Comparison of ENCODE assay signal across 1 cellular context in the genomic region with DNA sequence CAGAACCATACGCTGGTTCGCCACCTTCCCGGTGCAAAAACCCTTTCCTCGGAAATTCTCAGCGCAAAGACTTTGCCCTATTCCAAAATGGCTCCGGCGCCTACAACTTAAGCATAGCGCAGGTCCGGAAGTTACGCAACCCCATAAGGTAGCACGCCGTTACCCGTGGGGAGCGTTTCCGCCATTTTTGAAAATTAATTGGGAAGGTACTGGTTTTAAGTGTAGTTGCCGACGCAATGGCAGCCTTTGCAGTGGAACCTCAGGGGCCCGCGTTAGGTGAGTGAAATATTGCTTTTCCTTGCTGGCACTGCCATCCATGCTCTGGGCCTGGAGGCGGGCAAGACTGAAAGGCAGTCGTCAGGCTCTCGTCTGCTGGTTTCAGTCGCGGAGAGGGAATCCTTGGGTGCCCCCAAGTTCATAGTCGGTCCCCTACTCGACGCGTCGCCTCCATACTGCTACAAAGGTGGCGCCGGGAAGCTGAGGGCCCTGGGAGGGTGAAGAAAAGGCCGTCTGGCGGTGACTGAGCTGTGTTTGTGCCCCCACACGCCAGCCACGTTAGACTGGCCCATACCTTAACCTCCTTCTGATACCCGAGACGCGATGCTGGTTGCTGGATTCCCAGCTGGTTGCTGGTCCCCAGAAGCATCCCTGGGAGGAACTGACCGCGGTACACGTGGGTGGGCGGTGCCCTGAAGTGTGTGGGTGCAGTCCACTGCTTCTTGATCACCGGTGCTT.
A peak's percentile ranks its signal among the peaks of the same experiment; 100 is the strongest.
TF ChIP-seq lines count a peak whose summit lies in the region.

A gene with protein sequence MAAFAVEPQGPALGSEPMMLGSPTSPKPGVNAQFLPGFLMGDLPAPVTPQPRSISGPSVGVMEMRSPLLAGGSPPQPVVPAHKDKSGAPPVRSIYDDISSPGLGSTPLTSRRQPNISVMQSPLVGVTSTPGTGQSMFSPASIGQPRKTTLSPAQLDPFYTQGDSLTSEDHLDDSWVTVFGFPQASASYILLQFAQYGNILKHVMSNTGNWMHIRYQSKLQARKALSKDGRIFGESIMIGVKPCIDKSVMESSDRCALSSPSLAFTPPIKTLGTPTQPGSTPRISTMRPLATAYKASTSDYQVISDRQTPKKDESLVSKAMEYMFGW (plus strand): TSS at position 222 of the 735 bp plus-strand sequence. CDS start 15 bp downstream, at position 237.

TF ChIP-seq in K562, 482 proteins besides CTCF, POLR2A, EP300 and RAD21 (continued from another document and continues in another):
- peak; percentile 9 for TF ChIP-seq CHD1 (IDR thresholded peaks at IDR 0.05; ENCODE audit: low read length)
- TF ChIP-seq, protein P1, sequence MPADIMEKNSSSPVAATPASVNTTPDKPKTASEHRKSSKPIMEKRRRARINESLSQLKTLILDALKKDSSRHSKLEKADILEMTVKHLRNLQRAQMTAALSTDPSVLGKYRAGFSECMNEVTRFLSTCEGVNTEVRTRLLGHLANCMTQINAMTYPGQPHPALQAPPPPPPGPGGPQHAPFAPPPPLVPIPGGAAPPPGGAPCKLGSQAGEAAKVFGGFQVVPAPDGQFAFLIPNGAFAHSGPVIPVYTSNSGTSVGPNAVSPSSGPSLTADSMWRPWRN (IDR thresholded peaks at IDR 0.05; ENCODE audit: low read depth), result no peak; the same call in 1 of the 2 replicates
- no peak for TF ChIP-seq ZNF507 (tag; conservative IDR thresholded peaks at IDR 0.05)
- no peak for TF ChIP-seq GTF2A2 (tag; IDR thresholded peaks at IDR 0.05)
- no peak for TF ChIP-seq NELFE (IDR thresholded peaks at IDR 0.05; ENCODE audit: insufficient read depth, insufficient read length)
- TF ChIP-seq, protein P2, sequence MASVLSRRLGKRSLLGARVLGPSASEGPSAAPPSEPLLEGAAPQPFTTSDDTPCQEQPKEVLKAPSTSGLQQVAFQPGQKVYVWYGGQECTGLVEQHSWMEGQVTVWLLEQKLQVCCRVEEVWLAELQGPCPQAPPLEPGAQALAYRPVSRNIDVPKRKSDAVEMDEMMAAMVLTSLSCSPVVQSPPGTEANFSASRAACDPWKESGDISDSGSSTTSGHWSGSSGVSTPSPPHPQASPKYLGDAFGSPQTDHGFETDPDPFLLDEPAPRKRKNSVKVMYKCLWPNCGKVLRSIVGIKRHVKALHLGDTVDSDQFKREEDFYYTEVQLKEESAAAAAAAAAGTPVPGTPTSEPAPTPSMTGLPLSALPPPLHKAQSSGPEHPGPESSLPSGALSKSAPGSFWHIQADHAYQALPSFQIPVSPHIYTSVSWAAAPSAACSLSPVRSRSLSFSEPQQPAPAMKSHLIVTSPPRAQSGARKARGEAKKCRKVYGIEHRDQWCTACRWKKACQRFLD (CRISPR knock-in tag; IDR thresholded peaks at IDR 0.05), result no peak
- no peak for TF ChIP-seq ZNF551 (CRISPR knock-in tag; IDR thresholded peaks at IDR 0.05)
- TF ChIP-seq PRPF4 (IDR thresholded peaks at IDR 0.05; ENCODE audit: insufficient read depth, low read depth, low read length, poor library complexity, severe bottlenecking), result no peak
- TF ChIP-seq FOSL1 (tag; conservative IDR thresholded peaks at IDR 0.05), result no peak
- TF ChIP-seq KAT2B (IDR thresholded peaks at IDR 0.05; ENCODE audit: low read depth, low read length), result no peak
- TF ChIP-seq FOXJ2 (tag; IDR thresholded peaks at IDR 0.05), result no peak
- TF ChIP-seq NR4A1 (CRISPR knock-in tag; IDR thresholded peaks at IDR 0.05), result no peak
- 0 out of 2 replicates have a peak, but pooled peaks have one; percentile 48 for TF ChIP-seq NR4A1 (tag; IDR thresholded peaks at IDR 0.05)
- TF ChIP-seq BMI1 (IDR thresholded peaks at IDR 0.05; ENCODE audit: low read length), result no peak
- TF ChIP-seq, protein P3, sequence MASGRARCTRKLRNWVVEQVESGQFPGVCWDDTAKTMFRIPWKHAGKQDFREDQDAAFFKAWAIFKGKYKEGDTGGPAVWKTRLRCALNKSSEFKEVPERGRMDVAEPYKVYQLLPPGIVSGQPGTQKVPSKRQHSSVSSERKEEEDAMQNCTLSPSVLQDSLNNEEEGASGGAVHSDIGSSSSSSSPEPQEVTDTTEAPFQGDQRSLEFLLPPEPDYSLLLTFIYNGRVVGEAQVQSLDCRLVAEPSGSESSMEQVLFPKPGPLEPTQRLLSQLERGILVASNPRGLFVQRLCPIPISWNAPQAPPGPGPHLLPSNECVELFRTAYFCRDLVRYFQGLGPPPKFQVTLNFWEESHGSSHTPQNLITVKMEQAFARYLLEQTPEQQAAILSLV (tag; IDR thresholded peaks at IDR 0.05), result peak; percentile 96
- TF ChIP-seq, protein P4, sequence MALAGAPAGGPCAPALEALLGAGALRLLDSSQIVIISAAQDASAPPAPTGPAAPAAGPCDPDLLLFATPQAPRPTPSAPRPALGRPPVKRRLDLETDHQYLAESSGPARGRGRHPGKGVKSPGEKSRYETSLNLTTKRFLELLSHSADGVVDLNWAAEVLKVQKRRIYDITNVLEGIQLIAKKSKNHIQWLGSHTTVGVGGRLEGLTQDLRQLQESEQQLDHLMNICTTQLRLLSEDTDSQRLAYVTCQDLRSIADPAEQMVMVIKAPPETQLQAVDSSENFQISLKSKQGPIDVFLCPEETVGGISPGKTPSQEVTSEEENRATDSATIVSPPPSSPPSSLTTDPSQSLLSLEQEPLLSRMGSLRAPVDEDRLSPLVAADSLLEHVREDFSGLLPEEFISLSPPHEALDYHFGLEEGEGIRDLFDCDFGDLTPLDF (CRISPR knock-in tag; IDR thresholded peaks at IDR 0.05), result peak; percentile 63; the same call in 1 of the 2 replicates
- TF ChIP-seq RBM22 (IDR thresholded peaks at IDR 0.05; ENCODE audit: low read depth, low read length, poor library complexity, severe bottlenecking), result peak; percentile 70
- TF ChIP-seq FOXA1 (IDR thresholded peaks at IDR 0.05; ENCODE audit: borderline replicate concordance), result no peak
- no peak for TF ChIP-seq ZNF57 (CRISPR knock-in tag; IDR thresholded peaks at IDR 0.05)
- TF ChIP-seq ARHGAP35 (IDR thresholded peaks at IDR 0.05; ENCODE audit: partially characterized antibody), result no peak
- peak; percentile 77 for TF ChIP-seq ATF7 (IDR thresholded peaks at IDR 0.05)
- TF ChIP-seq KDM2B (CRISPR knock-in tag; IDR thresholded peaks at IDR 0.05), result no peak
- TF ChIP-seq HDAC1 (IDR thresholded peaks at IDR 0.05), result peak in 1 of 2 experiments; percentile 99; a peak in 3 of 4 replicates
- TF ChIP-seq, protein P5, sequence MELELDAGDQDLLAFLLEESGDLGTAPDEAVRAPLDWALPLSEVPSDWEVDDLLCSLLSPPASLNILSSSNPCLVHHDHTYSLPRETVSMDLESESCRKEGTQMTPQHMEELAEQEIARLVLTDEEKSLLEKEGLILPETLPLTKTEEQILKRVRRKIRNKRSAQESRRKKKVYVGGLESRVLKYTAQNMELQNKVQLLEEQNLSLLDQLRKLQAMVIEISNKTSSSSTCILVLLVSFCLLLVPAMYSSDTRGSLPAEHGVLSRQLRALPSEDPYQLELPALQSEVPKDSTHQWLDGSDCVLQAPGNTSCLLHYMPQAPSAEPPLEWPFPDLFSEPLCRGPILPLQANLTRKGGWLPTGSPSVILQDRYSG (tag; conservative IDR thresholded peaks at IDR 0.05; ENCODE audit: low read depth), result no peak
- TF ChIP-seq, protein P6, sequence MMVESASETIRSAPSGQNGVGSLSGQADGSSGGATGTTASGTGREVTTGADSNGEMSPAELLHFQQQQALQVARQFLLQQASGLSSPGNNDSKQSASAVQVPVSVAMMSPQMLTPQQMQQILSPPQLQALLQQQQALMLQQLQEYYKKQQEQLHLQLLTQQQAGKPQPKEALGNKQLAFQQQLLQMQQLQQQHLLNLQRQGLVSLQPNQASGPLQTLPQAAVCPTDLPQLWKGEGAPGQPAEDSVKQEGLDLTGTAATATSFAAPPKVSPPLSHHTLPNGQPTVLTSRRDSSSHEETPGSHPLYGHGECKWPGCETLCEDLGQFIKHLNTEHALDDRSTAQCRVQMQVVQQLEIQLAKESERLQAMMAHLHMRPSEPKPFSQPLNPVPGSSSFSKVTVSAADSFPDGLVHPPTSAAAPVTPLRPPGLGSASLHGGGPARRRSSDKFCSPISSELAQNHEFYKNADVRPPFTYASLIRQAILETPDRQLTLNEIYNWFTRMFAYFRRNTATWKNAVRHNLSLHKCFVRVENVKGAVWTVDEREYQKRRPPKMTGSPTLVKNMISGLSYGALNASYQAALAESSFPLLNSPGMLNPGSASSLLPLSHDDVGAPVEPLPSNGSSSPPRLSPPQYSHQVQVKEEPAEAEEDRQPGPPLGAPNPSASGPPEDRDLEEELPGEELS (CRISPR knock-in tag; IDR thresholded peaks at IDR 0.05; ENCODE audit: borderline replicate concordance), result peak; percentile 84
- TF ChIP-seq POLR2AphosphoS2 (IDR thresholded peaks at IDR 0.05; ENCODE audit: low read length), result no peak
- no peak for TF ChIP-seq ZNF699 (CRISPR knock-in tag; IDR thresholded peaks at IDR 0.05; ENCODE audit: insufficient replicate concordance)
- no peak for TF ChIP-seq ZNF311 (CRISPR knock-in tag; IDR thresholded peaks at IDR 0.05)
- TF ChIP-seq, protein P7, sequence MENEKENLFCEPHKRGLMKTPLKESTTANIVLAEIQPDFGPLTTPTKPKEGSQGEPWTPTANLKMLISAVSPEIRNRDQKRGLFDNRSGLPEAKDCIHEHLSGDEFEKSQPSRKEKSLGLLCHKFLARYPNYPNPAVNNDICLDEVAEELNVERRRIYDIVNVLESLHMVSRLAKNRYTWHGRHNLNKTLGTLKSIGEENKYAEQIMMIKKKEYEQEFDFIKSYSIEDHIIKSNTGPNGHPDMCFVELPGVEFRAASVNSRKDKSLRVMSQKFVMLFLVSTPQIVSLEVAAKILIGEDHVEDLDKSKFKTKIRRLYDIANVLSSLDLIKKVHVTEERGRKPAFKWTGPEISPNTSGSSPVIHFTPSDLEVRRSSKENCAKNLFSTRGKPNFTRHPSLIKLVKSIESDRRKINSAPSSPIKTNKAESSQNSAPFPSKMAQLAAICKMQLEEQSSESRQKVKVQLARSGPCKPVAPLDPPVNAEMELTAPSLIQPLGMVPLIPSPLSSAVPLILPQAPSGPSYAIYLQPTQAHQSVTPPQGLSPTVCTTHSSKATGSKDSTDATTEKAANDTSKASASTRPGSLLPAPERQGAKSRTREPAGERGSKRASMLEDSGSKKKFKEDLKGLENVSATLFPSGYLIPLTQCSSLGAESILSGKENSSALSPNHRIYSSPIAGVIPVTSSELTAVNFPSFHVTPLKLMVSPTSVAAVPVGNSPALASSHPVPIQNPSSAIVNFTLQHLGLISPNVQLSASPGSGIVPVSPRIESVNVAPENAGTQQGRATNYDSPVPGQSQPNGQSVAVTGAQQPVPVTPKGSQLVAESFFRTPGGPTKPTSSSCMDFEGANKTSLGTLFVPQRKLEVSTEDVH (IDR thresholded peaks at IDR 0.05; ENCODE audit: low read depth, partially characterized antibody), result peak; percentile 55
- TF ChIP-seq PRMT5 (CRISPR knock-in tag; IDR thresholded peaks at IDR 0.05), result no peak
- TF ChIP-seq NEUROD1 (IDR thresholded peaks at IDR 0.05; ENCODE audit: borderline replicate concordance, low read depth, low read length, partially characterized antibody), result peak; percentile 25
- no peak for TF ChIP-seq RHOXF2B (CRISPR knock-in tag; conservative IDR thresholded peaks at IDR 0.05)
- TF ChIP-seq CREBBP (IDR thresholded peaks at IDR 0.05; ENCODE audit: low read depth, low read length), result no peak
- no peak for TF ChIP-seq HNRNPK (IDR thresholded peaks at IDR 0.05; ENCODE audit: low read depth, low read length, poor library complexity, severe bottlenecking)
- TF ChIP-seq ZBTB1 (CRISPR knock-in tag; IDR thresholded peaks at IDR 0.05; ENCODE audit: borderline replicate concordance, low read depth), result peak; percentile 23; the same call in 1 of the 2 replicates
- TF ChIP-seq, protein P8, sequence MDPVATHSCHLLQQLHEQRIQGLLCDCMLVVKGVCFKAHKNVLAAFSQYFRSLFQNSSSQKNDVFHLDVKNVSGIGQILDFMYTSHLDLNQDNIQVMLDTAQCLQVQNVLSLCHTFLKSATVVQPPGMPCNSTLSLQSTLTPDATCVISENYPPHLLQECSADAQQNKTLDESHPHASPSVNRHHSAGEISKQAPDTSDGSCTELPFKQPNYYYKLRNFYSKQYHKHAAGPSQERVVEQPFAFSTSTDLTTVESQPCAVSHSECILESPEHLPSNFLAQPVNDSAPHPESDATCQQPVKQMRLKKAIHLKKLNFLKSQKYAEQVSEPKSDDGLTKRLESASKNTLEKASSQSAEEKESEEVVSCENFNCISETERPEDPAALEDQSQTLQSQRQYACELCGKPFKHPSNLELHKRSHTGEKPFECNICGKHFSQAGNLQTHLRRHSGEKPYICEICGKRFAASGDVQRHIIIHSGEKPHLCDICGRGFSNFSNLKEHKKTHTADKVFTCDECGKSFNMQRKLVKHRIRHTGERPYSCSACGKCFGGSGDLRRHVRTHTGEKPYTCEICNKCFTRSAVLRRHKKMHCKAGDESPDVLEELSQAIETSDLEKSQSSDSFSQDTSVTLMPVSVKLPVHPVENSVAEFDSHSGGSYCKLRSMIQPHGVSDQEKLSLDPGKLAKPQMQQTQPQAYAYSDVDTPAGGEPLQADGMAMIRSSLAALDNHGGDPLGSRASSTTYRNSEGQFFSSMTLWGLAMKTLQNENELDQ (CRISPR knock-in tag; IDR thresholded peaks at IDR 0.05; ENCODE audit: borderline replicate concordance), result no peak
- TF ChIP-seq DACH1 (IDR thresholded peaks at IDR 0.05; ENCODE audit: partially characterized antibody), result peak; percentile 91
- peak; percentile 82 for TF ChIP-seq PML (IDR thresholded peaks at IDR 0.05; ENCODE audit: low read length)
- no peak for TF ChIP-seq IRF2 (CRISPR knock-in tag; IDR thresholded peaks at IDR 0.05)
- peak; percentile 98 for TF ChIP-seq MYC (IDR thresholded peaks at IDR 0.05; ENCODE audit: low read depth, low read length)
- peak; percentile 89 for TF ChIP-seq MYC (CRISPR knock-in tag; IDR thresholded peaks at IDR 0.05; ENCODE audit: borderline replicate concordance, low read depth)
- no peak for TF ChIP-seq KHSRP (IDR thresholded peaks at IDR 0.05)
- TF ChIP-seq CBFA2T3 (IDR thresholded peaks at IDR 0.05), result no peak
- peak; percentile 87 for TF ChIP-seq CXXC5 (CRISPR knock-in tag; IDR thresholded peaks at IDR 0.05)
- no peak for TF ChIP-seq POLR3A (IDR thresholded peaks at IDR 0.05; ENCODE audit: borderline replicate concordance, extremely low read depth, insufficient read depth, insufficient read length)
- no peak for TF ChIP-seq HDGF (IDR thresholded peaks at IDR 0.05)
- peak; percentile 60 to 85; a peak in 3 of 4 replicates for TF ChIP-seq KDM1A (IDR thresholded peaks at IDR 0.05)
- TF ChIP-seq MED1 (CRISPR knock-in tag; IDR thresholded peaks at IDR 0.05; ENCODE audit: borderline replicate concordance), result no peak
- TF ChIP-seq PCBP1 (IDR thresholded peaks at IDR 0.05; ENCODE audit: low read depth, low read length, poor library complexity, severe bottlenecking), result no peak
- peak; percentile 93 for TF ChIP-seq PHF8 (IDR thresholded peaks at IDR 0.05; ENCODE audit: borderline replicate concordance, low read length)
- TF ChIP-seq ZFX (CRISPR knock-in tag; IDR thresholded peaks at IDR 0.05), result peak; percentile 84
- TF ChIP-seq MYNN (IDR thresholded peaks at IDR 0.05), result 0 out of 2 replicates have a peak, but pooled peaks have one; percentile 51
- TF ChIP-seq MYNN (CRISPR knock-in tag; IDR thresholded peaks at IDR 0.05), result no peak
- TF ChIP-seq ZNF134 (CRISPR knock-in tag; conservative IDR thresholded peaks at IDR 0.05), result no peak
- no peak for TF ChIP-seq LARP7 (IDR thresholded peaks at IDR 0.05)
- TF ChIP-seq GATA2 (CRISPR knock-in tag; IDR thresholded peaks at IDR 0.05), result no peak
- no peak for TF ChIP-seq ZNF644 (tag; IDR thresholded peaks at IDR 0.05; ENCODE audit: low read depth)
- peak; percentile 99 for TF ChIP-seq CEBPG (CRISPR knock-in tag; IDR thresholded peaks at IDR 0.05)
- TF ChIP-seq CEBPG (tag; conservative IDR thresholded peaks at IDR 0.05 in 1 of 2, IDR thresholded peaks at IDR 0.05 in 1 of 2), result peak; percentile 100
- TF ChIP-seq MYBL2 (IDR thresholded peaks at IDR 0.05; ENCODE audit: low read depth), result peak; percentile 96
- no peak; the same call in 1 of the 2 replicates for TF ChIP-seq MYBL2 (CRISPR knock-in tag; IDR thresholded peaks at IDR 0.05; ENCODE audit: borderline replicate concordance)
- no peak for TF ChIP-seq ZNF785 (CRISPR knock-in tag; IDR thresholded peaks at IDR 0.05)
